ENCODE assay signal across 1 cellular context in genomic region chr15:75673426-75674247, GRCh38.
TF ChIP-seq lines count a peak whose summit lies in the region.

No MANE protein-coding gene starts in this region.

TF ChIP-seq in HCT116, 20 proteins besides CTCF, POLR2A, EP300 and RAD21 (continued from another document):
- TF ChIP-seq REST (IDR thresholded peaks at IDR 0.05; ENCODE audit: low read depth) (no peak), POLR2AphosphoS5 (IDR thresholded peaks at IDR 0.05; ENCODE audit: low read depth, low read length) (no peak)
